9 cellular contexts compared by ENCODE assay signal in the genomic region with DNA sequence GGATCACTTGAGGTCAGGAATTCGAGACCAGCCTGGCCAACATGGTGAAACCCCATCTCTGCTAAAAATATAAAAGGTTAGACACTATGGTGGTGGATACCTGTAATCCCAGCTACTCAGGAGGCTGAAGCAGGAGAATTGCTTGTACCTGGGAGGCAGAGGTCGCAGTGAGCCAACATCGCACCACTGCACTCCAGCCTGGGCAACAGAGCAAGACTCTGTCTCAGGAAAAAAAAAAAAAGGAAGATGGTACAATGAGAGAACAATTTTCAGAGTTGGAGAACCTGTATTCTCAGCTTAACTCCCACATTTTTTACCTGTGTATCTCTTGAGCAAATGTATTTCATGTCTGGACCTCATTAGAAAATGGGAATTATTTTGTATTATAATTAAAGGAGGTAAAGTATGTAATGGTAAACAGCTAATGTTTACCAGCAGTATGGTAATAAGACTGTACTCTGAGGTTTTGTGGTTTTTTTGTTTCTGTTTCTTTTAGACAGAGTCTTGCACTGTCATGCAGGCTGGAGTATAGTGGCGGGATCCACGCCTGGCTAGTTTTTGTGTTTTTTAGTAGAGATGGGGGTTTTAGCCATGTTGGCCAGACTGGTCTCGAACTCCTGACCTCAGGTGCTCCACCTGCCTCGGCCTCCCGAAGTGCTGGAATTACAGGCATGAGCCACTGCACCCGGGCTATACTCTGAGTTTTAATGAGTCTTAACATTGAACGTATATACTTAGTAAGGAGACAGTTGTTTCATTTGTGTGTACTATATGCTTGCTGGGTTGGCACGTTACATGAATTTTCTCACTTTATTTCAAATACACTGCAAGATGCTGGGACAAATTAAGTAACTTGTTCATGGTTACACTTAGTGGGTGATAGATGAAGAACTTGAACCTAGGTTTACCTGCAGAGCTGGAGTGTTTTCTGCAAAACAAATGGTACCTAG.
DNase-seq lines count a peak whose midpoint lies in the region; ATAC-seq, FAIRE-seq and TF ChIP-seq lines count a peak whose summit lies in the region.
"Had no signal": no experiment of that assay in that cellular context is flagged by ENCODE, and none has a peak within 500 bp of the region (broad histone marks: within the 10 kb centered on the region; RNA-seq: fewer than 3 reads in every experiment).

No MANE protein-coding gene starts in this region.

- DNase-seq in astrocyte of the hippocampus (ENCODE audit: low read depth, low spot score) (peak; percentile 29), NCI-H524 treated with DMSO at 0.1 percent for 48 hours (lab: John Stamatoyannopoulos, UW) (no peak), HTR-8/SVneo (ENCODE audit: insufficient read length, low spot score) (no peak), germinal center (ENCODE audit: low spot score) (no peak), ecto neural progenitor cell (ENCODE audit: low spot score) (no peak)

- ATAC-seq in GM19468 (IDR thresholded peaks at IDR 0.05; ENCODE audit: extremely low read depth, unreplicated experiment) = peak; percentile 93
- peak; percentile 96 for ATAC-seq in HG03354 (IDR thresholded peaks at IDR 0.05; ENCODE audit: poor library complexity, severe bottlenecking, unreplicated experiment)
- ATAC-seq: Panc1 had no signal

- no peak for FAIRE-seq in HTR-8/SVneo (lab: Jason Lieb, UNC)

- peak overlapping the region; percentile 33 for H3K4me2 ChIP-seq in DOHH2 (ENCODE audit: low read length)

- no peaks in the 10 kb centered on the region for H3K9me3 ChIP-seq in DOHH2 (ENCODE audit: control insufficient read depth, insufficient read depth, low read length)

- H3K79me2 ChIP-seq in DOHH2 (ENCODE audit: control insufficient read depth, low read length) = peaks cover 100% of the 10 kb centered on the region

- peaks cover 96% of the 10 kb centered on the region for H3K4me1 ChIP-seq in DOHH2 (ENCODE audit: control insufficient read depth, low read length)

- H3F3A ChIP-seq in DOHH2 (ENCODE audit: control insufficient read depth, insufficient read depth) = peaks cover 10% of the 10 kb centered on the region

- no peak for TF ChIP-seq CTCF in DOHH2 (IDR thresholded peaks at IDR 0.05; ENCODE audit: low read depth, low read length, poor library complexity, severe bottlenecking)

- peak overlapping the region; percentile 18 for H3K4me3 ChIP-seq in DOHH2 (ENCODE audit: low read length)

- H3K9me2 ChIP-seq in DOHH2 (replicated peaks; ENCODE audit: control insufficient read depth, low read length) = no peaks in the 10 kb centered on the region

- peaks cover 59% of the 10 kb centered on the region for H4K20me1 ChIP-seq in DOHH2 (ENCODE audit: control insufficient read depth, insufficient read depth, low read depth, low read length)

- no peaks in the 10 kb centered on the region for H3K27me3 ChIP-seq in DOHH2 (ENCODE audit: control insufficient read depth, low read length)

- H3K36me3 ChIP-seq in DOHH2 (ENCODE audit: control insufficient read depth, low read length) = peaks cover 85% of the 10 kb centered on the region

- H3K27ac ChIP-seq in DOHH2 (ENCODE audit: low read depth, low read length) = peak overlapping the region; percentile 52
